In the genomic region with DNA sequence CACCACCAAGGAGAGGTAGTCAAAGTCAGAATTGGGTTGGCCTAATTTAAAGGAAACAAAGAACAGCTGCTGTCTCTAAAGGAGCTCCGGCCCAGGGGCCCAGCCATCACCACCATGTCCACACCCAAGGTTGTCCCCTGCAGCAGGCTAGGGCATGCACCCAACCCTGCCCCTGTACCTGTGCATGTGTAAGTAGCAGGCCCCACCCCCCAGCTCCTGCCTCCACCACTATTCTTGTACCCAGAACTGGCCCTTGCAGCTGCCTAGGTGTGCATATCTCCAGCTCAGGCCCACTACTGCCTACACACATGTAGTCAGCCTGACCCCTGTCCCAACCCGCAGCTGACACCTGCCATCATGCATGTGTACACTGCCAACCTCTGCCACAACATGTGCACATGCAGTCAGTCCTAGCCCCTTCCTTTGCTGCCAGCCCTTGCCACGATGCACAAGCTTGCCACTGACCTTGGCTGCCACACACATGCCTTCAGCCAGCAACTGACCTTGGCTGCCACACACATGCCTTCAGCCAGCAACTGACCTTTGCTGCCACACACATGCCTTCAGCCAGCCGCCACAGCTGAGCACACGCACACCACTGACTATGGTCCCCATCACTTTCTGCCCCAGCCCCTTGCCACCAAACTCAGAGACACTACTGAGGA, we compare ENCODE assay signal across 16 cellular contexts.
"Had no signal": no experiment of that assay in that cellular context is flagged by ENCODE, and none has a peak within 500 bp of the region (broad histone marks: within the 10 kb centered on the region; RNA-seq: fewer than 3 reads in every experiment).

No MANE protein-coding gene starts in this region.

- ATAC-seq: psoas muscle had no signal

- H3K27ac ChIP-seq: colonic mucosa, esophagus squamous epithelium, psoas muscle had no signal

- H3K9me3 ChIP-seq: colonic mucosa, psoas muscle had no signal

- H3K4me3 ChIP-seq: colonic mucosa, esophagus squamous epithelium, psoas muscle had no signal

- H3K27me3 ChIP-seq: colonic mucosa, esophagus squamous epithelium had no signal

- H3K4me1 ChIP-seq: colonic mucosa, esophagus squamous epithelium, psoas muscle had no signal

- DNase-seq: colonic mucosa; dermis blood vessel endothelial cell; esophagus squamous epithelium; foreskin fibroblast; head of caudate nucleus; hypothalamus; mesendoderm; naive B cell; retina; small intestine; stimulated activated CD4-positive, alpha-beta T cell treated with anti-CD3 and anti-CD28 coated beads, Interleukin-2, amount 100 ng/mL, for 48 hours; stimulated activated naive CD4-positive, alpha-beta T cell treated with Interleukin-2 at 50 U/mL for 16 hours; trophoblast cell had no signal

- H3K36me3 ChIP-seq: colonic mucosa, esophagus squamous epithelium had no signal

- FAIRE-seq: islet of Langerhans, small intestine, urothelium cell line had no signal
